ENCODE assay signal across 16 cellular contexts in genomic region chr12:123410041-123410412, GRCh38.
"Had no signal": no experiment of that assay in that cellular context is flagged by ENCODE, and none has a peak within 500 bp of the region (broad histone marks: within the 10 kb centered on the region; RNA-seq: fewer than 3 reads in every experiment).

No MANE protein-coding gene starts in this region.

- H3K9me3 Mint-ChIP-seq: activated B cell treated with CpG ODN at 0.5 μM for 24 hours; activated CD4-positive, alpha-beta T cell treated with anti-CD3 and anti-CD28 coated beads, Interleukin-2, amount 10 ng/mL, durations not matched to agents 7 days and 5 days; brain; neural crest cell; stimulated activated effector memory CD8-positive, alpha-beta T cell treated with anti-CD3 and anti-CD28 coated beads, Interleukin-12 subunit alpha, Interleukin-12 subunit beta, amount 100 ng/mL, for 72 hours had no signal

- H3K4me1 Mint-ChIP-seq: brain; stimulated activated effector memory CD8-positive, alpha-beta T cell treated with anti-CD3 and anti-CD28 coated beads, Interleukin-12 subunit alpha, Interleukin-12 subunit beta, amount 100 ng/mL, for 72 hours had no signal

- ATAC-seq: stimulated activated effector memory CD8-positive, alpha-beta T cell treated with anti-CD3 and anti-CD28 coated beads, Interleukin-12 subunit alpha, Interleukin-12 subunit beta, amount 100 ng/mL, for 72 hours had no signal

- H2AFZ ChIP-seq: hepatocyte had no signal

- H3K9me3 ChIP-seq: esophagus squamous epithelium, sigmoid colon, thyroid gland had no signal

- DNase-seq: activated B cell treated with CpG ODN at 0.5 μM for 24 hours; activated CD4-positive, alpha-beta T cell treated with anti-CD3 and anti-CD28 coated beads, Interleukin-2, amount 10 ng/mL, durations not matched to agents 7 days and 5 days; central memory CD4-positive, alpha-beta T cell; effector CD4-positive, alpha-beta T cell; esophagus squamous epithelium; islet precursor cell; sigmoid colon; stimulated activated CD4-positive, alpha-beta T cell treated with anti-CD3 and anti-CD28 coated beads, Interleukin-12 subunit alpha, Interleukin-12 subunit beta, amount 100 ng/mL, for 4 hours; stimulated activated CD4-positive, alpha-beta T cell treated with anti-CD3 and anti-CD28 coated beads, Interleukin-2, amount 100 ng/mL, for 24 hours; thyroid gland had no signal

- H3K4me3 ChIP-seq: coronary artery, esophagus squamous epithelium, hepatocyte, sigmoid colon, thyroid gland had no signal

- H3K4me3 Mint-ChIP-seq: activated B cell treated with CpG ODN at 0.5 μM for 24 hours; activated CD4-positive, alpha-beta T cell treated with anti-CD3 and anti-CD28 coated beads, Interleukin-2, amount 10 ng/mL, durations not matched to agents 7 days and 5 days; brain; neural crest cell; stimulated activated effector memory CD8-positive, alpha-beta T cell treated with anti-CD3 and anti-CD28 coated beads, Interleukin-12 subunit alpha, Interleukin-12 subunit beta, amount 100 ng/mL, for 72 hours had no signal

- H3K4me2 ChIP-seq: hepatocyte had no signal

- H3K27ac Mint-ChIP-seq: activated CD4-positive, alpha-beta T cell treated with anti-CD3 and anti-CD28 coated beads, Interleukin-2, amount 10 ng/mL, durations not matched to agents 7 days and 5 days; brain; stimulated activated effector memory CD8-positive, alpha-beta T cell treated with anti-CD3 and anti-CD28 coated beads, Interleukin-12 subunit alpha, Interleukin-12 subunit beta, amount 100 ng/mL, for 72 hours had no signal

- H3K27me3 Mint-ChIP-seq: activated B cell treated with CpG ODN at 0.5 μM for 24 hours; activated CD4-positive, alpha-beta T cell treated with anti-CD3 and anti-CD28 coated beads, Interleukin-2, amount 10 ng/mL, durations not matched to agents 7 days and 5 days; brain had no signal

- H3K27ac ChIP-seq: coronary artery, hepatocyte, sigmoid colon, thyroid gland had no signal

- H3K4me1 ChIP-seq: sigmoid colon had no signal

- FAIRE-seq: TTC549 had no signal

- H3K27me3 ChIP-seq: esophagus squamous epithelium, hepatocyte, sigmoid colon, thyroid gland had no signal

- H3K79me2 ChIP-seq: hepatocyte had no signal
